ENCODE assay signal across 17 cellular contexts in genomic region chr20:19789009-19789408, GRCh38. TPM values are rescaled to one million over a fixed set of nuclear protein-coding genes. Genes with fewer than 3 reads are reported as not detected.
DNase-seq lines count a peak whose midpoint lies in the region; ATAC-seq and TF ChIP-seq lines count a peak whose summit lies in the region.
"Had no signal": no experiment of that assay in that cellular context is flagged by ENCODE, and none has a peak within 500 bp of the region (broad histone marks: within the 10 kb centered on the region; RNA-seq: fewer than 3 reads in every experiment).

No MANE protein-coding gene starts in this region.

- H4K91ac ChIP-seq in H9 (ENCODE audit: insufficient read length, low read depth, low read length) = no peak overlapping the region

- no peak overlapping the region for H3K56ac ChIP-seq in H9 (ENCODE audit: insufficient read length, low read depth, low read length)

- H4K20me1 ChIP-seq in H9 (ENCODE audit: control insufficient read depth, insufficient read depth, insufficient read length) (no peaks in the 10 kb centered on the region), hepatocyte (ENCODE audit: insufficient read depth, poor library complexity, severe bottlenecking) (no peaks in the 10 kb centered on the region)

- H3K4me1 ChIP-seq in H9 (ENCODE audit: insufficient read depth, low read length) = no peaks in the 10 kb centered on the region; the same call in 1 of the 2 replicates
- peaks cover 23% of the 10 kb centered on the region for H3K4me1 ChIP-seq in hepatocyte (ENCODE audit: insufficient read depth)
- peaks cover 76% of the 10 kb centered on the region for H3K4me1 ChIP-seq in left ventricle myocardium inferior

- intact Hi-C loops in left ventricle myocardium inferior (cut with micrococcal nuclease) = loop anchor here (10.0 kb wide), 1 partner anchor 206 kb away; no protein-coding TSS in a partner anchor
- intact Hi-C loops in activated CD8-positive, alpha-beta T cell treated with anti-CD3 and anti-CD28 coated beads for 36 hours (cut with micrococcal nuclease) = no loop called here

- no peak overlapping the region for H2AK5ac ChIP-seq in H9 (ENCODE audit: insufficient read length, low read length)

- no peak overlapping the region for H3K4me2 ChIP-seq in H9 (ENCODE audit: insufficient read depth, insufficient read length, low read length)
- H3K4me2 ChIP-seq in hepatocyte = no peak overlapping the region
- H3K4me2 ChIP-seq: SK-N-SH had no signal

- no peak overlapping the region for H3K4ac ChIP-seq in H9 (ENCODE audit: low read depth, low read length)

- H2BK15ac ChIP-seq in H9 (ENCODE audit: low read depth, low read length) = no peak overlapping the region

- H3K18ac ChIP-seq in H9 (ENCODE audit: insufficient read length, low read depth, low read length) = no peak overlapping the region

- no peaks in the 10 kb centered on the region for H3K23me2 ChIP-seq in H9 (ENCODE audit: insufficient read length, low read depth, low read length, poor library complexity, severe bottlenecking)

- WGBS in H9 (ENCODE audit: extremely low coverage, insufficient read length, low lambda C conversion rate) = no CpG with 5 or more reads among the region's 5 CpGs
- 65% methylated on average over 5 of the region's 5 CpGs for WGBS in hepatocyte (ENCODE audit: low lambda C conversion rate, missing lambda C conversion rate)

- H3K4me3 Mint-ChIP-seq in H9 (no peak overlapping the region), WTC11 (no peak overlapping the region)
- H3K4me3 Mint-ChIP-seq in activated CD8-positive, alpha-beta T cell treated with anti-CD3 and anti-CD28 coated beads for 36 hours = no peak overlapping the region
- H3K4me3 Mint-ChIP-seq: B cell; CD8-positive, alpha-beta T cell; T-cell had no signal

- H2BK20ac ChIP-seq in H9 (ENCODE audit: low read depth, low read length, poor library complexity, severe bottlenecking) = no peak overlapping the region

- H2AFZ ChIP-seq in H9 (ENCODE audit: low read length) = no peak overlapping the region
- no peak overlapping the region for H2AFZ ChIP-seq in hepatocyte

- POLR2A ChIA-PET in WTC11 (lab: Charles Lee) = no interaction called here
- POLR2A ChIA-PET in activated CD8-positive, alpha-beta T cell treated with anti-CD3 and anti-CD28 coated beads for 36 hours (lab: Charles Lee) = no interaction called here

- H3T11ph ChIP-seq in H9 (ENCODE audit: low read length) = no peak overlapping the region

- H3K4me1 Mint-ChIP-seq in H9 (peaks cover 20 to 26% of the 10 kb centered on the region in 2 experiments), WTC11 (peaks cover 39% of the 10 kb centered on the region)
- peaks cover 2% of the 10 kb centered on the region for H3K4me1 Mint-ChIP-seq in activated CD8-positive, alpha-beta T cell treated with anti-CD3 and anti-CD28 coated beads for 36 hours (ENCODE audit: low read depth)

- no peak overlapping the region for H3K14ac ChIP-seq in H9 (ENCODE audit: insufficient read depth, low read length)

- CTCF ChIA-PET in WTC11 (lab: Charles Lee) = interaction anchor here (0.6 to 2.1 kb wide), 23 partner anchors 9 to 263 kb away, joined by 3 to 19 read pairs (median 4); partner anchors contain the start of genes CFAP61, CRNKL1 and NAA20
- CTCF ChIA-PET in activated CD8-positive, alpha-beta T cell treated with anti-CD3 and anti-CD28 coated beads for 36 hours (lab: Charles Lee) = no interaction called here

- H3K27ac Mint-ChIP-seq in H9 = no peak overlapping the region
- no peak overlapping the region for H3K27ac Mint-ChIP-seq in WTC11
- H3K27ac Mint-ChIP-seq in activated CD8-positive, alpha-beta T cell treated with anti-CD3 and anti-CD28 coated beads for 36 hours = no peak overlapping the region
- H3K27ac Mint-ChIP-seq: B cell; CD8-positive, alpha-beta T cell; T-cell had no signal

- H3K79me1 ChIP-seq in H9 (ENCODE audit: insufficient read depth, low read depth, low read length, poor library complexity, severe bottlenecking) = no peaks in the 10 kb centered on the region

- peak; percentile 13 for TF ChIP-seq CTCF in C4-2B (conservative IDR thresholded peaks at IDR 0.05)
- peak; percentile 52; the same call in 2 of the 3 replicates for TF ChIP-seq CTCF in H9 (conservative IDR thresholded peaks at IDR 0.05)
- 0 out of 2 replicates have a peak, but pooled peaks have one; percentile 3 for TF ChIP-seq CTCF in WTC11 (IDR thresholded peaks at IDR 0.05)
- TF ChIP-seq CTCF in hepatocyte (IDR thresholded peaks at IDR 0.05; ENCODE audit: poor library complexity) = peak; percentile 38
- TF ChIP-seq CTCF in left ventricle myocardium inferior (IDR thresholded peaks at IDR 0.05; ENCODE audit: borderline replicate concordance) = no peak
- TF ChIP-seq CTCF in activated CD8-positive, alpha-beta T cell treated with anti-CD3 and anti-CD28 coated beads for 36 hours (IDR thresholded peaks at IDR 0.05) = no peak

- H3K27me3 Mint-ChIP-seq in H9 (ENCODE audit: low read depth) = 0 out of 2 replicates have a peak, but pooled peaks cover 2% of the 10 kb centered on the region
- H3K27me3 Mint-ChIP-seq in WTC11 (ENCODE audit: low read depth) = no peaks in the 10 kb centered on the region
- peaks cover 5% of the 10 kb centered on the region for H3K27me3 Mint-ChIP-seq in activated CD8-positive, alpha-beta T cell treated with anti-CD3 and anti-CD28 coated beads for 36 hours

- H4K5ac ChIP-seq in H9 (ENCODE audit: insufficient read length, low read depth, low read length) = no peak overlapping the region

- DNase-seq in H9 (no peak), WTC11 (ENCODE audit: low spot score) (no peak), hepatocyte (ENCODE audit: low spot score) (no peak), NCI-H2171 (lab: John Stamatoyannopoulos, UW) (no peak), left ventricle myocardium inferior (no peak)
- no peak for DNase-seq in activated CD8-positive, alpha-beta T cell treated with anti-CD3 and anti-CD28 coated beads for 36 hours
- DNase-seq: CD8-positive, alpha-beta T cell; NCI-H1105 treated with DMSO at 0.1 percent for 48 hours; NCI-H187 treated with DMSO at 0.1 percent for 48 hours; Peyer's patch; SK-N-SH; T-cell had no signal

- H2BK5ac ChIP-seq in H9 (ENCODE audit: insufficient read length, low read length) = no peak overlapping the region

- no peak overlapping the region for H3K9ac ChIP-seq in H9 (ENCODE audit: extremely low read depth, insufficient read length, low read length)
- H3K9ac ChIP-seq: SK-N-SH had no signal

- H3K36me3 Mint-ChIP-seq in H9 (ENCODE audit: insufficient read depth in 1 of 3, low read depth in 3 of 3) (peaks cover 0 to 7% (median 3%) of the 10 kb centered on the region in 3 experiments; a peak in 3 of 7 replicates), WTC11 (0 out of 2 replicates have a peak, but pooled peaks cover 3% of the 10 kb centered on the region)
- no peaks in the 10 kb centered on the region for H3K36me3 Mint-ChIP-seq in activated CD8-positive, alpha-beta T cell treated with anti-CD3 and anti-CD28 coated beads for 36 hours (ENCODE audit: low read depth)
- H3K36me3 Mint-ChIP-seq: CD8-positive, alpha-beta T cell; IgD-negative memory B cell; T-cell had no signal

- no peak overlapping the region for H4K8ac ChIP-seq in H9 (replicated peaks; ENCODE audit: insufficient read length, low read depth, low read length)

- no peak overlapping the region for H3K23ac ChIP-seq in H9 (ENCODE audit: insufficient read length, low read depth, low read length)

- no peaks in the 10 kb centered on the region for H3K36me3 ChIP-seq in hepatocyte (replicated peaks; ENCODE audit: insufficient read depth, low read depth)
- H3K36me3 ChIP-seq in left ventricle myocardium inferior = no peaks in the 10 kb centered on the region
- H3K36me3 ChIP-seq: Peyer's patch had no signal

- H3K27me3 ChIP-seq in H9 (ENCODE audit: insufficient read depth, low read length) (no peaks in the 10 kb centered on the region), hepatocyte (no peaks in the 10 kb centered on the region), left ventricle myocardium inferior (ENCODE audit: low read depth) (no peaks in the 10 kb centered on the region)
- H3K27me3 ChIP-seq: Peyer's patch had no signal

- H3K79me2 ChIP-seq in H9 (ENCODE audit: insufficient read depth, low read length) (no peaks in the 10 kb centered on the region), hepatocyte (peaks cover 9% of the 10 kb centered on the region)

- H2BK12ac ChIP-seq in H9 (ENCODE audit: insufficient read length, low read depth, low read length) = no peak overlapping the region

- no peaks in the 10 kb centered on the region for H3K9me2 ChIP-seq in hepatocyte (replicated peaks; ENCODE audit: insufficient read depth)
- H3K9me2 ChIP-seq: SK-N-SH had no signal

- H3K9me3 ChIP-seq in H9 (ENCODE audit: control insufficient read depth, low read depth, low read length) (no peaks in the 10 kb centered on the region), hepatocyte (ENCODE audit: low read depth) (no peaks in the 10 kb centered on the region), left ventricle myocardium inferior (replicated peaks) (peaks cover 13% of the 10 kb centered on the region)
- H3K9me3 ChIP-seq: Peyer's patch had no signal

- H3K27ac ChIP-seq in C4-2B (no peak overlapping the region), H9 (ENCODE audit: insufficient read length, low read depth, low read length) (no peak overlapping the region), hepatocyte (no peak overlapping the region), left ventricle myocardium inferior (replicated peaks) (no peak overlapping the region)
- H3K27ac ChIP-seq: HL-60, Peyer's patch had no signal

- ATAC-seq in WTC11 = peak; percentile 48
- ATAC-seq in activated CD8-positive, alpha-beta T cell treated with anti-CD3 and anti-CD28 coated beads for 36 hours = no peak
- ATAC-seq: CD8-positive, alpha-beta T cell; Right ventricle myocardium inferior; T-cell had no signal

- H3K9me3 Mint-ChIP-seq in H9 (peaks cover 6 to 11% of the 10 kb centered on the region in 2 experiments), WTC11 (peaks cover 6% of the 10 kb centered on the region)
- H3K9me3 Mint-ChIP-seq in activated CD8-positive, alpha-beta T cell treated with anti-CD3 and anti-CD28 coated beads for 36 hours = peaks cover 3% of the 10 kb centered on the region

- no peak overlapping the region for H2BK120ac ChIP-seq in H9 (ENCODE audit: low read depth, low read length, poor library complexity, severe bottlenecking)

- no peak overlapping the region for H3K4me3 ChIP-seq in hepatocyte
- H3K4me3 ChIP-seq in left ventricle myocardium inferior = no peak overlapping the region
- H3K4me3 ChIP-seq: Peyer's patch had no signal

TF ChIP-seq in WTC11, 78 proteins besides CTCF, POLR2A, EP300 and RAD21 (continues in another document):
- no peak for TF ChIP-seq ZNF317 (CRISPR knock-in tag; IDR thresholded peaks at IDR 0.05; ENCODE audit: borderline replicate concordance, low read depth)
- TF ChIP-seq NFATC4 (CRISPR knock-in tag; IDR thresholded peaks at IDR 0.05) = no peak
- TF ChIP-seq ZNF138 (CRISPR knock-in tag; conservative IDR thresholded peaks at IDR 0.05) = no peak
- TF ChIP-seq NR2C2 (CRISPR knock-in tag; IDR thresholded peaks at IDR 0.05) = no peak
- TF ChIP-seq ELF4 (CRISPR knock-in tag; IDR thresholded peaks at IDR 0.05; ENCODE audit: low read depth) = no peak

RNA-seq across cellular contexts. Expression of gene RIN2, which starts 31.0 kb away (rescaled TPM):
- total RNA-seq in H9 (2021) = 1.0 and 1.1 TPM in 2 replicates
- 2.1 to 4.3 TPM (median 2.8 TPM) in 3 replicates for total RNA-seq in WTC11 (2021)
- total RNA-seq in hepatocyte = 33.4 and 39.0 TPM in 2 replicates
- 22.3 and 24.5 TPM in 2 replicates for polyA plus RNA-seq in hepatocyte
- total RNA-seq in left ventricle myocardium inferior = 48.8 TPM
- not detected for total RNA-seq in activated CD8-positive, alpha-beta T cell treated with anti-CD3 and anti-CD28 coated beads for 36 hours
- total RNA-seq: CD8-positive, alpha-beta T cell had no signal
- polyA plus RNA-seq: IgD-negative memory B cell had no signal

Comparison
In these comparisons a context has a peak if more than half of its experiments do, and no peak if none do; other contexts are left out.
1. CTCF ChIP-seq: peak in C4-2B (single experiment), H9 (single experiment), WTC11 (single experiment) and hepatocyte (single experiment); none in left ventricle myocardium inferior (single experiment) and activated CD8-positive, alpha-beta T cell treated with anti-CD3 and anti-CD28 coated beads for 36 hours (single experiment).